2 cellular contexts compared by ENCODE assay signal in genomic region chr7:13117103-13117502, GRCh38.
TF ChIP-seq lines count a peak whose summit lies in the region.

No MANE protein-coding gene starts in this region.

TF ChIP-seq in HCT116, 20 proteins besides CTCF, POLR2A, EP300 and RAD21:
- no peak for TF ChIP-seq REST (IDR thresholded peaks at IDR 0.05; ENCODE audit: low read depth)
- TF ChIP-seq CBX3 (IDR thresholded peaks at IDR 0.05; ENCODE audit: low read depth): no peak
- no peak for TF ChIP-seq ZFX (IDR thresholded peaks at IDR 0.05)
- TF ChIP-seq ZBTB33 (IDR thresholded peaks at IDR 0.05; ENCODE audit: extremely low read depth, insufficient replicate concordance, low read length): no peak
- no peak for TF ChIP-seq ATF3 (IDR thresholded peaks at IDR 0.05)
- no peak; the same call in 1 of the 2 replicates for TF ChIP-seq SP1 (IDR thresholded peaks at IDR 0.05; ENCODE audit: low read depth)
- TF ChIP-seq ELF1 (IDR thresholded peaks at IDR 0.05; ENCODE audit: borderline replicate concordance, low read depth): no peak
- no peak for TF ChIP-seq MAX (IDR thresholded peaks at IDR 0.05)
- no peak for TF ChIP-seq EZH2phosphoT487 (IDR thresholded peaks at IDR 0.05; ENCODE audit: borderline replicate concordance)
- TF ChIP-seq POLR2AphosphoS5 (IDR thresholded peaks at IDR 0.05; ENCODE audit: low read depth, low read length): no peak
- TF ChIP-seq CEBPB (IDR thresholded peaks at IDR 0.05; ENCODE audit: low read depth): no peak
- TF ChIP-seq YY1 (IDR thresholded peaks at IDR 0.05; ENCODE audit: extremely low read depth, insufficient replicate concordance, low read depth, low read length): no peak

TF ChIP-seq in HepG2, 621 proteins besides CTCF, POLR2A, EP300 and RAD21 (continued from another document):
- TF ChIP-seq HDAC1 (CRISPR knock-in tag; IDR thresholded peaks at IDR 0.05) (no peak), ZBTB37 (CRISPR knock-in tag; IDR thresholded peaks at IDR 0.05) (no peak), ARID3A (IDR thresholded peaks at IDR 0.05; ENCODE audit: low read depth, low read length) (peak; percentile 47; the same call in 1 of the 2 replicates), HNRNPH1 (optimal IDR thresholded peaks at IDR 0.05; ENCODE audit: low read depth, low read length) (no peak), ATF2 (CRISPR knock-in tag; IDR thresholded peaks at IDR 0.05) (no peak), KAT8 (CRISPR knock-in tag; IDR thresholded peaks at IDR 0.05) (no peak), KLF15 (CRISPR knock-in tag; IDR thresholded peaks at IDR 0.05; ENCODE audit: borderline replicate concordance) (no peak), SSRP1 (CRISPR knock-in tag; IDR thresholded peaks at IDR 0.05) (no peak)
